ENCODE assay signal across 23 cellular contexts in the genomic region with DNA sequence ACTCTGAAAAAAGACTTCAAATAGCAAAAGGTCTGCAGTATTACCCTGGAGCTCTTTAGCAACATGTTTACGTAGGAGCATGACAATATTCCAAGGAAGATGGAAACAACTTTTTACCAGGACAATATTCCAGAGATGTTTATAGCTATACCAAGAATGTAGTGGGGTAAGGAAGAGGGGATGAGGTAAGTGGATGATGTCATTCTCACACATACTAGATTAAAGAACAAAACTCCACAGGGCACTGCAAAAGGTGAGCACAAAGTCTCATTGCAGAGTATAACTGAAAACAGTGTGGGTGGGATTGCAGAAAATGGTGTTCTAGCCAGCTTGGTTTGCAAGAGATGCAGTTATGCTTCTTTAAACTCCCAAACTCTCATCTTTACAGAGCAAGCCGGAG. TPM values are rescaled to one million over a fixed set of nuclear protein-coding genes. Genes with fewer than 3 reads are reported as not detected.
DNase-seq lines count a peak whose midpoint lies in the region; ATAC-seq, FAIRE-seq and TF ChIP-seq lines count a peak whose summit lies in the region.
"Had no signal": no experiment of that assay in that cellular context is flagged by ENCODE, and none has a peak within 500 bp of the region (broad histone marks: within the 10 kb centered on the region; RNA-seq: fewer than 3 reads in every experiment).

No MANE protein-coding gene starts in this region.

- CTCF ChIA-PET in activated naive CD4-positive, alpha-beta T cell treated with anti-CD3 and anti-CD28 coated beads, Interleukin-2, amount 10 ng/mL, durations not matched to agents 7 days and 5 days (lab: Charles Lee), result interaction anchor here (1.2 kb wide), 1 partner anchor 8 kb away, joined by 3 read pairs; the partner anchor contains the start of gene CMTM5
- CTCF ChIA-PET in K562 (lab: Yijun Ruan, JAX; ENCODE audit: low intra/inter-chr PET ratio), result no interaction called here

- no peak overlapping the region for H2AFZ ChIP-seq in K562 (ENCODE audit: low read depth, low read length)
- H2AFZ ChIP-seq: GM23338 had no signal

- H3K4me2 ChIP-seq in K562 (ENCODE audit: insufficient read depth, low read length), result no peak overlapping the region
- H3K4me2 ChIP-seq: A549, GM23338 had no signal

- no peak for TF ChIP-seq CTCF in K562 (IDR thresholded peaks at IDR 0.05 in 2 of 3, conservative IDR thresholded peaks at IDR 0.05 in 1 of 3; ENCODE audit: insufficient read depth in 2 of 3, low read depth in 1 of 3, low read length in 3 of 3)

- no peaks in the 10 kb centered on the region for H3K9me3 Mint-ChIP-seq in activated naive CD4-positive, alpha-beta T cell treated with anti-CD3 and anti-CD28 coated beads, Interleukin-2, amount 50 U/mL, for 24 hours
- no peaks in the 10 kb centered on the region for H3K9me3 Mint-ChIP-seq in activated naive CD4-positive, alpha-beta T cell treated with anti-CD3 and anti-CD28 coated beads, Interleukin-2, amount 10 ng/mL, durations not matched to agents 7 days and 5 days
- H3K9me3 Mint-ChIP-seq: CD4-positive, alpha-beta T cell; GM23338; HFFc6 had no signal

- TF ChIP-seq POLR2A in K562 (conservative IDR thresholded peaks at IDR 0.05), result no peak

- H3K4me1 ChIP-seq in K562 (replicated peaks in 1 of 2; ENCODE audit: control insufficient read depth in 2 of 2, insufficient read depth in 2 of 2, low read length in 2 of 2), result peaks cover 0 to 15% of the 10 kb centered on the region in 2 experiments; a peak in 2 of 5 replicates
- H3K4me1 ChIP-seq: A549 had no signal

- H3K36me3 ChIP-seq in K562 (ENCODE audit: control insufficient read depth, insufficient read depth, low read length), result no peaks in the 10 kb centered on the region

- no peaks in the 10 kb centered on the region for H3K9me1 ChIP-seq in K562 (ENCODE audit: control insufficient read depth, insufficient read depth, low read length)

- peaks cover 4% of the 10 kb centered on the region for H3K27me3 Mint-ChIP-seq in activated naive CD4-positive, alpha-beta T cell treated with anti-CD3 and anti-CD28 coated beads, Interleukin-2, amount 50 U/mL, for 24 hours
- peaks cover 37% of the 10 kb centered on the region for H3K27me3 Mint-ChIP-seq in activated naive CD4-positive, alpha-beta T cell treated with anti-CD3 and anti-CD28 coated beads, Interleukin-2, amount 10 ng/mL, durations not matched to agents 7 days and 5 days

- DNase-seq in activated naive CD4-positive, alpha-beta T cell treated with anti-CD3 and anti-CD28 coated beads, Interleukin-2, amount 10 ng/mL, durations not matched to agents 7 days and 5 days, result no peak
- DNase-seq in K562 (ENCODE audit: extremely low read depth in 1 of 4, low spot score in 3 of 4), result no peak
- no peak for DNase-seq in COR-L47 (lab: John Stamatoyannopoulos, UW)
- DNase-seq: AML-193; CD4-positive, alpha-beta T cell; DMS79; GDM1; HCEC 1CT; HFFc6; IMR-90; KBM-7 had no signal

- H3K27ac ChIP-seq in K562 (ENCODE audit: extremely low read depth, low read depth, low read length), result no peak overlapping the region
- H3K27ac ChIP-seq: 22Rv1, A549, C4-2B, HL-60 had no signal

- TF ChIP-seq RAD21 in K562 (CRISPR knock-in tag; conservative IDR thresholded peaks at IDR 0.05 in 1 of 2, IDR thresholded peaks at IDR 0.05 in 1 of 2), result no peak

- H3K4me3 Mint-ChIP-seq in activated naive CD4-positive, alpha-beta T cell treated with anti-CD3 and anti-CD28 coated beads, Interleukin-2, amount 50 U/mL, for 24 hours, result no peak overlapping the region
- H3K4me3 Mint-ChIP-seq in activated naive CD4-positive, alpha-beta T cell treated with anti-CD3 and anti-CD28 coated beads, Interleukin-2, amount 10 ng/mL, durations not matched to agents 7 days and 5 days, result no peak overlapping the region
- H3K4me3 Mint-ChIP-seq: CD4-positive, alpha-beta T cell; GM23338; HFFc6 had no signal

- no peak for FAIRE-seq in K562 (lab: Jason Lieb, UNC)
- FAIRE-seq: GM12892, GM18507, H54 had no signal

- no peaks in the 10 kb centered on the region for H3K4me1 Mint-ChIP-seq in activated naive CD4-positive, alpha-beta T cell treated with anti-CD3 and anti-CD28 coated beads, Interleukin-2, amount 50 U/mL, for 24 hours
- H3K4me1 Mint-ChIP-seq in activated naive CD4-positive, alpha-beta T cell treated with anti-CD3 and anti-CD28 coated beads, Interleukin-2, amount 10 ng/mL, durations not matched to agents 7 days and 5 days, result no peaks in the 10 kb centered on the region

- intact Hi-C loops in K562 (cut with micrococcal nuclease), result no loop called here

- WGBS in K562 (ENCODE audit: insufficient coverage, low coverage, missing lambda C conversion rate), result 13% methylated on average over 2 of the region's 2 CpGs

- no peak for TF ChIP-seq EP300 in K562 (IDR thresholded peaks at IDR 0.05; ENCODE audit: low read length)

- no peaks in the 10 kb centered on the region for H3K79me2 ChIP-seq in K562 (ENCODE audit: control insufficient read depth, insufficient read depth, low read length)

- H3K9ac ChIP-seq in K562 (ENCODE audit: insufficient read depth in 1 of 2, low read depth in 2 of 2, low read length in 2 of 2), result no peak overlapping the region

- H3K27me3 ChIP-seq in K562 (ENCODE audit: control insufficient read depth in 2 of 2, insufficient read depth in 2 of 2, low read length in 2 of 2), result peaks cover 16 to 64% of the 10 kb centered on the region in 2 experiments; a peak in 4 of 5 replicates

- peak overlapping the region; percentile 31 for H3K27ac Mint-ChIP-seq in activated naive CD4-positive, alpha-beta T cell treated with anti-CD3 and anti-CD28 coated beads, Interleukin-2, amount 50 U/mL, for 24 hours
- no peak overlapping the region for H3K27ac Mint-ChIP-seq in activated naive CD4-positive, alpha-beta T cell treated with anti-CD3 and anti-CD28 coated beads, Interleukin-2, amount 10 ng/mL, durations not matched to agents 7 days and 5 days
- H3K27ac Mint-ChIP-seq: CD4-positive, alpha-beta T cell; GM23338; HFFc6 had no signal

- no peak for ATAC-seq in K562
- ATAC-seq: A549 had no signal

- no peaks in the 10 kb centered on the region; the same call in 1 of the 2 replicates for H4K20me1 ChIP-seq in K562 (replicated peaks; ENCODE audit: control insufficient read depth, insufficient read depth, low read length)

- no peaks in the 10 kb centered on the region for H3K36me3 Mint-ChIP-seq in activated naive CD4-positive, alpha-beta T cell treated with anti-CD3 and anti-CD28 coated beads, Interleukin-2, amount 50 U/mL, for 24 hours
- H3K36me3 Mint-ChIP-seq in activated naive CD4-positive, alpha-beta T cell treated with anti-CD3 and anti-CD28 coated beads, Interleukin-2, amount 10 ng/mL, durations not matched to agents 7 days and 5 days, result no peaks in the 10 kb centered on the region

- in situ Hi-C loops in K562 (cut with MboI), result loop anchor here (10.0 kb wide), 1 partner anchor 120 kb away; no protein-coding TSS in a partner anchor

- no peak overlapping the region for H3K4me3 ChIP-seq in K562
- H3K4me3 ChIP-seq: A549, GM23338 had no signal

- POLR2A ChIA-PET in K562 (lab: Yijun Ruan, JAX), result interaction anchor here (0.7 to 1.6 kb wide), 5 partner anchors 10 to 192 kb away, joined by 3 to 5 read pairs (median 5); partner anchors contain the start of gene IL25

- BruUV-seq in K562 (replicated peaks; lab: Mats Ljungman, UMichigan), result no TSS peak

- H3K9me3 ChIP-seq in K562 (replicated peaks; ENCODE audit: control insufficient read depth, insufficient read depth, low read depth, low read length), result no peaks in the 10 kb centered on the region
- H3K9me3 ChIP-seq: A549 had no signal

RNA-seq across cellular contexts. Expression of gene CMTM5, which starts 8.4 kb away (rescaled TPM):
- not detected in 2 replicates for total RNA-seq in K562 (2011; cell fraction: chromatin; rRNA removed; ENCODE audit: low replicate concordance)
- 0.13 TPM in 1 of 2 replicates, not detected in the other for total RNA-seq in K562 (2011; cell fraction: nucleolus; rRNA removed)
- not detected in 2 replicates for total RNA-seq in K562 (2011; cell fraction: nucleoplasm; rRNA removed)
- total RNA-seq in K562 (2014; rRNA removed), result not detected in 2 replicates
- total RNA-seq in K562 (2014; rRNA removed; fragmentation: Illumina TruSeq; extraction: Trizol), result not detected in 2 replicates
- total RNA-seq in K562 (2015; rRNA removed; fragmentation: Illumina TruSeq; extraction: Trizol), result not detected in 2 replicates
- total RNA-seq in K562 (2021), result not detected in 2 replicates
- polyA plus RNA-seq in K562 (2011; rRNA removed), result 0.09 and 0.21 TPM in 2 replicates
- polyA plus RNA-seq in K562 (2011; cell fraction: cytosol; rRNA removed), result 1.1 TPM in 1 of 2 replicates, not detected in the other
- 0.21 and 0.58 TPM in 2 replicates for polyA plus RNA-seq in K562 (2011; cell fraction: nucleus; rRNA removed)
- polyA plus RNA-seq in K562 (2012), result 0.17 TPM in 1 of 2 replicates, not detected in the other
- not detected in 2 replicates for polyA plus RNA-seq in K562 (2014; fragmentation: Illumina TruSeq; extraction: Trizol)
- polyA plus RNA-seq in K562 (2014; fragmentation: Nextera tagmentation; extraction: Ambion mirVana), result not detected
- not detected in 2 replicates for polyA plus RNA-seq in K562 (2014; rRNA removed)
- not detected in 2 replicates for polyA minus RNA-seq in K562 (2011; rRNA and poly(A)+ RNA removed)
- polyA minus RNA-seq in K562 (2011; cell fraction: cytosol; rRNA and poly(A)+ RNA removed), result not detected in 2 replicates
- not detected in 2 replicates for polyA minus RNA-seq in K562 (2011; cell fraction: nucleus; rRNA and poly(A)+ RNA removed)
- total RNA-seq: CD4-positive, alpha-beta T cell; Daoy; HFFc6; IMR-90 had no signal
- polyA plus RNA-seq: A549, BJ, GM23338 had no signal

RNA-seq across cellular contexts. Expression of gene IL25, which starts 12.6 kb away (rescaled TPM):
- total RNA-seq in K562 (2011; cell fraction: chromatin; rRNA removed; ENCODE audit: low replicate concordance), result not detected in 2 replicates
- not detected in 2 replicates for total RNA-seq in K562 (2011; cell fraction: nucleolus; rRNA removed)
- not detected in 2 replicates for total RNA-seq in K562 (2011; cell fraction: nucleoplasm; rRNA removed)
- total RNA-seq in K562 (2014; rRNA removed) (not detected in 2 replicates), K562 (2014; rRNA removed; fragmentation: Illumina TruSeq; extraction: Trizol) (not detected in 2 replicates), K562 (2015; rRNA removed; fragmentation: Illumina TruSeq; extraction: Trizol) (not detected in 2 replicates), K562 (2021) (not detected in 2 replicates)
- polyA plus RNA-seq in K562 (2011; rRNA removed) (not detected in 2 replicates), K562 (2014; fragmentation: Illumina TruSeq; extraction: Trizol) (not detected in 2 replicates), K562 (2014; fragmentation: Nextera tagmentation; extraction: Ambion mirVana) (not detected), K562 (2014; rRNA removed) (not detected in 2 replicates)
- not detected in 2 replicates for polyA plus RNA-seq in K562 (2011; cell fraction: cytosol; rRNA removed)
- polyA plus RNA-seq in K562 (2011; cell fraction: nucleus; rRNA removed), result not detected in 2 replicates
- polyA plus RNA-seq in K562 (2012), result not detected in 2 replicates
- polyA minus RNA-seq in K562 (2011; rRNA and poly(A)+ RNA removed), result not detected in 2 replicates
- not detected in 2 replicates for polyA minus RNA-seq in K562 (2011; cell fraction: cytosol; rRNA and poly(A)+ RNA removed)
- polyA minus RNA-seq in K562 (2011; cell fraction: nucleus; rRNA and poly(A)+ RNA removed), result not detected in 2 replicates
- total RNA-seq: CD4-positive, alpha-beta T cell; Daoy; GM23338; HFFc6; HT1080; IMR-90 had no signal
- polyA plus RNA-seq: A549, BJ, GM23338, IMR-90 had no signal

RNA-seq across cellular contexts. Expression of gene EFS, which starts 20.3 kb away (rescaled TPM):
- 0.14 and 0.19 TPM in 2 replicates for total RNA-seq in K562 (2011; cell fraction: chromatin; rRNA removed; ENCODE audit: low replicate concordance)
- 0.17 TPM in 1 of 2 replicates, not detected in the other for total RNA-seq in K562 (2011; cell fraction: nucleolus; rRNA removed)
- total RNA-seq in K562 (2011; cell fraction: nucleoplasm; rRNA removed), result not detected in 2 replicates
- total RNA-seq in K562 (2014; rRNA removed) (not detected in 2 replicates), K562 (2014; rRNA removed; fragmentation: Illumina TruSeq; extraction: Trizol) (not detected in 2 replicates), K562 (2015; rRNA removed; fragmentation: Illumina TruSeq; extraction: Trizol) (not detected in 2 replicates), K562 (2021) (0.07 TPM in 1 of 2 replicates, not detected in the other)
- polyA plus RNA-seq in K562 (2011; rRNA removed) (0.03 and 0.08 TPM in 2 replicates), K562 (2014; fragmentation: Illumina TruSeq; extraction: Trizol) (not detected in 2 replicates), K562 (2014; fragmentation: Nextera tagmentation; extraction: Ambion mirVana) (not detected), K562 (2014; rRNA removed) (0.01 TPM in 1 of 2 replicates, not detected in the other)
- polyA plus RNA-seq in K562 (2011; cell fraction: cytosol; rRNA removed), result 0.09 TPM in 2 replicates
- 0.42 and 0.44 TPM in 2 replicates for polyA plus RNA-seq in K562 (2011; cell fraction: nucleus; rRNA removed)
- polyA plus RNA-seq in K562 (2012), result 0.03 TPM in 1 of 2 replicates, not detected in the other
- not detected in 2 replicates for polyA minus RNA-seq in K562 (2011; rRNA and poly(A)+ RNA removed)
- polyA minus RNA-seq in K562 (2011; cell fraction: cytosol; rRNA and poly(A)+ RNA removed), result not detected in 2 replicates
- polyA minus RNA-seq in K562 (2011; cell fraction: nucleus; rRNA and poly(A)+ RNA removed), result 0.11 TPM in 1 of 2 replicates, not detected in the other
- total RNA-seq: CD4-positive, alpha-beta T cell; HT1080 had no signal
- polyA plus RNA-seq: A549 had no signal

RNA-seq across cellular contexts. Expression of gene MYH6, which starts 22.8 kb away (rescaled TPM):
- total RNA-seq in K562 (2011; cell fraction: chromatin; rRNA removed; ENCODE audit: low replicate concordance), result 0.09 TPM in 1 of 2 replicates, not detected in the other
- not detected in 2 replicates for total RNA-seq in K562 (2011; cell fraction: nucleolus; rRNA removed)
- not detected in 2 replicates for total RNA-seq in K562 (2011; cell fraction: nucleoplasm; rRNA removed)
- not detected in 2 replicates for total RNA-seq in K562 (2014; rRNA removed)
- not detected in 2 replicates for total RNA-seq in K562 (2014; rRNA removed; fragmentation: Illumina TruSeq; extraction: Trizol)
- total RNA-seq in K562 (2015; rRNA removed; fragmentation: Illumina TruSeq; extraction: Trizol), result not detected in 2 replicates
- not detected in 2 replicates for total RNA-seq in K562 (2021)
- not detected in 2 replicates for polyA plus RNA-seq in K562 (2011; rRNA removed)
- polyA plus RNA-seq in K562 (2011; cell fraction: cytosol; rRNA removed), result 0.04 TPM in 1 of 2 replicates, not detected in the other
- 0.03 and 0.04 TPM in 2 replicates for polyA plus RNA-seq in K562 (2011; cell fraction: nucleus; rRNA removed)
- polyA plus RNA-seq in K562 (2012), result 0.03 TPM in 2 replicates
- polyA plus RNA-seq in K562 (2014; fragmentation: Illumina TruSeq; extraction: Trizol), result not detected in 2 replicates
- not detected for polyA plus RNA-seq in K562 (2014; fragmentation: Nextera tagmentation; extraction: Ambion mirVana)
- not detected in 2 replicates for polyA plus RNA-seq in K562 (2014; rRNA removed)
- 0.12 TPM in 1 of 2 replicates, not detected in the other for polyA minus RNA-seq in K562 (2011; rRNA and poly(A)+ RNA removed)
- not detected in 2 replicates for polyA minus RNA-seq in K562 (2011; cell fraction: cytosol; rRNA and poly(A)+ RNA removed)
- polyA minus RNA-seq in K562 (2011; cell fraction: nucleus; rRNA and poly(A)+ RNA removed), result not detected in 2 replicates
- total RNA-seq: CD4-positive, alpha-beta T cell; Daoy; HFFc6; HT1080; IMR-90 had no signal
- polyA plus RNA-seq: A549, BJ, IMR-90 had no signal

RNA-seq across cellular contexts. Expression of gene SLC22A17, which starts 32.6 kb away (rescaled TPM):
- total RNA-seq in K562 (2011; cell fraction: chromatin; rRNA removed; ENCODE audit: low replicate concordance), result 0.48 and 1.3 TPM in 2 replicates
- 0.50 and 1.1 TPM in 2 replicates for total RNA-seq in K562 (2011; cell fraction: nucleolus; rRNA removed)
- total RNA-seq in K562 (2011; cell fraction: nucleoplasm; rRNA removed), result 0.37 and 0.53 TPM in 2 replicates
- total RNA-seq in K562 (2014; rRNA removed) (0.09 and 0.12 TPM in 2 replicates), K562 (2014; rRNA removed; fragmentation: Illumina TruSeq; extraction: Trizol) (not detected in 2 replicates), K562 (2015; rRNA removed; fragmentation: Illumina TruSeq; extraction: Trizol) (not detected in 2 replicates), K562 (2021) (0.18 TPM in 1 of 2 replicates, not detected in the other)
- polyA plus RNA-seq in K562 (2011; rRNA removed) (0.19 TPM in 1 of 2 replicates, not detected in the other), K562 (2014; fragmentation: Illumina TruSeq; extraction: Trizol) (0.06 and 0.07 TPM in 2 replicates), K562 (2014; fragmentation: Nextera tagmentation; extraction: Ambion mirVana) (not detected), K562 (2014; rRNA removed) (0.04 TPM in 1 of 2 replicates, not detected in the other)
- 0.24 TPM in 1 of 2 replicates, not detected in the other for polyA plus RNA-seq in K562 (2011; cell fraction: cytosol; rRNA removed)
- 0.72 and 1.4 TPM in 2 replicates for polyA plus RNA-seq in K562 (2011; cell fraction: nucleus; rRNA removed)
- polyA plus RNA-seq in K562 (2012), result 0.14 and 0.36 TPM in 2 replicates
- polyA minus RNA-seq in K562 (2011; rRNA and poly(A)+ RNA removed), result not detected in 2 replicates
- not detected in 2 replicates for polyA minus RNA-seq in K562 (2011; cell fraction: cytosol; rRNA and poly(A)+ RNA removed)
- not detected in 2 replicates for polyA minus RNA-seq in K562 (2011; cell fraction: nucleus; rRNA and poly(A)+ RNA removed)
